Comparison of ENCODE assay signal across 15 cellular contexts in genomic region chr16:81700071-81700779, GRCh38.
DNase-seq lines count a peak whose midpoint lies in the region; ATAC-seq and TF ChIP-seq lines count a peak whose summit lies in the region.
"Had no signal": no experiment of that assay in that cellular context is flagged by ENCODE, and none has a peak within 500 bp of the region (broad histone marks: within the 10 kb centered on the region; RNA-seq: fewer than 3 reads in every experiment).

No MANE protein-coding gene starts in this region.

- H3K36me3 Mint-ChIP-seq in activated CD4-positive, alpha-beta T cell treated with anti-CD3 and anti-CD28 coated beads, Interleukin-2, amount 10 ng/mL, durations not matched to agents 24 days and 14 days (ENCODE audit: low read depth): peaks cover 16% of the 10 kb centered on the region
- H3K36me3 Mint-ChIP-seq in central memory CD8-positive, alpha-beta T cell (ENCODE audit: insufficient read depth): peaks cover 30% of the 10 kb centered on the region

- peak overlapping the region; percentile 39 for H3K27ac Mint-ChIP-seq in activated CD4-positive, alpha-beta T cell treated with anti-CD3 and anti-CD28 coated beads, Interleukin-2, amount 10 ng/mL, durations not matched to agents 24 days and 14 days
- peak overlapping the region; percentile 65 for H3K27ac Mint-ChIP-seq in central memory CD8-positive, alpha-beta T cell (ENCODE audit: low read depth)
- H3K27ac Mint-ChIP-seq: activated B cell treated with CpG ODN at 0.5 μM for 24 hours; activated CD8-positive, alpha-beta memory T cell treated with anti-CD3 and anti-CD28 coated beads, Interleukin-2, amount 10 ng/mL, durations not matched to agents 7 days and 5 days; CD4-positive, alpha-beta T cell; stimulated activated naive CD8-positive, alpha-beta T cell treated with anti-CD3 and anti-CD28 coated beads, Interleukin-15, Interleukin-2, amounts not matched to agents 100 ng/mL and 50 ng/mL, for 24 hours had no signal

- no peak overlapping the region for H3K4me2 ChIP-seq in osteoblast (ENCODE audit: insufficient read depth, low read length)
- H3K4me2 ChIP-seq: KMS-11 had no signal

- no peak overlapping the region for H3K27ac ChIP-seq in osteoblast (ENCODE audit: low read depth, low read length)
- H3K27ac ChIP-seq: KMS-11 had no signal

- no peaks in the 10 kb centered on the region for H3K9me3 ChIP-seq in osteoblast (ENCODE audit: low read depth, low read length)

- no peaks in the 10 kb centered on the region for H3K27me3 Mint-ChIP-seq in activated CD4-positive, alpha-beta T cell treated with anti-CD3 and anti-CD28 coated beads, Interleukin-2, amount 10 ng/mL, durations not matched to agents 24 days and 14 days
- no peaks in the 10 kb centered on the region for H3K27me3 Mint-ChIP-seq in central memory CD8-positive, alpha-beta T cell
- H3K27me3 Mint-ChIP-seq: activated B cell treated with CpG ODN at 0.5 μM for 24 hours; activated CD8-positive, alpha-beta memory T cell treated with anti-CD3 and anti-CD28 coated beads, Interleukin-2, amount 10 ng/mL, durations not matched to agents 7 days and 5 days; CD4-positive, alpha-beta T cell; stimulated activated naive CD8-positive, alpha-beta T cell treated with anti-CD3 and anti-CD28 coated beads, Interleukin-15, Interleukin-2, amounts not matched to agents 100 ng/mL and 50 ng/mL, for 24 hours had no signal

- DNase-seq in activated CD4-positive, alpha-beta T cell treated with anti-CD3 and anti-CD28 coated beads, Interleukin-2, amount 10 ng/mL, durations not matched to agents 24 days and 14 days: no peak
- DNase-seq in activated CD4-positive, alpha-beta T cell treated with anti-CD3 and anti-CD28 coated beads for 48 hours: no peak
- peak; percentile 28 for DNase-seq in RPMI7951 (ENCODE audit: low read depth)
- DNase-seq in central memory CD8-positive, alpha-beta T cell (ENCODE audit: low spot score in 2 of 2): no peak
- DNase-seq in osteoblast (ENCODE audit: insufficient read length, low spot score, missing footprints): peak; percentile 75
- no peak for DNase-seq in NCI-H345 (lab: John Stamatoyannopoulos, UW)
- DNase-seq in GM13976 (ENCODE audit: low spot score): no peak
- DNase-seq: activated B cell treated with CpG ODN at 0.5 μM for 24 hours; activated CD8-positive, alpha-beta memory T cell treated with anti-CD3 and anti-CD28 coated beads, Interleukin-2, amount 10 ng/mL, durations not matched to agents 7 days and 5 days; CD4-positive, alpha-beta T cell; NCI-H1105 treated with DMSO at 0.1 percent for 48 hours; NCI-H2227 treated with DMSO at 0.1 percent for 48 hours had no signal

- no peak overlapping the region for H3K4me3 Mint-ChIP-seq in activated CD4-positive, alpha-beta T cell treated with anti-CD3 and anti-CD28 coated beads, Interleukin-2, amount 10 ng/mL, durations not matched to agents 24 days and 14 days
- no peak overlapping the region for H3K4me3 Mint-ChIP-seq in central memory CD8-positive, alpha-beta T cell
- H3K4me3 Mint-ChIP-seq: activated B cell treated with CpG ODN at 0.5 μM for 24 hours; activated CD8-positive, alpha-beta memory T cell treated with anti-CD3 and anti-CD28 coated beads, Interleukin-2, amount 10 ng/mL, durations not matched to agents 7 days and 5 days; CD4-positive, alpha-beta T cell; stimulated activated naive CD8-positive, alpha-beta T cell treated with anti-CD3 and anti-CD28 coated beads, Interleukin-15, Interleukin-2, amounts not matched to agents 100 ng/mL and 50 ng/mL, for 24 hours had no signal

- no peaks in the 10 kb centered on the region for H3K9me3 Mint-ChIP-seq in activated CD4-positive, alpha-beta T cell treated with anti-CD3 and anti-CD28 coated beads, Interleukin-2, amount 10 ng/mL, durations not matched to agents 24 days and 14 days
- no peaks in the 10 kb centered on the region for H3K9me3 Mint-ChIP-seq in central memory CD8-positive, alpha-beta T cell
- H3K9me3 Mint-ChIP-seq: activated B cell treated with CpG ODN at 0.5 μM for 24 hours; CD4-positive, alpha-beta T cell; stimulated activated naive CD8-positive, alpha-beta T cell treated with anti-CD3 and anti-CD28 coated beads, Interleukin-15, Interleukin-2, amounts not matched to agents 100 ng/mL and 50 ng/mL, for 24 hours had no signal

- peaks cover 10% of the 10 kb centered on the region for H3K4me1 ChIP-seq in osteoblast (ENCODE audit: insufficient read depth, low read length)

- in situ Hi-C loops in GM13976 (cut with MboI; ENCODE audit: low sequenced_read_pairs, unreplicated experiment): no loop called here

- intact Hi-C loops in activated CD4-positive, alpha-beta T cell treated with anti-CD3 and anti-CD28 coated beads, Interleukin-2, amount 10 ng/mL, durations not matched to agents 24 days and 14 days (cut with micrococcal nuclease): no loop called here

- H3K27me3 ChIP-seq in osteoblast (ENCODE audit: insufficient read depth, low read length): no peaks in the 10 kb centered on the region

- TF ChIP-seq CTCF in osteoblast (IDR thresholded peaks at IDR 0.05; ENCODE audit: extremely low read depth, low read depth, low read length) (no peak), GM13976 (IDR thresholded peaks at IDR 0.05; ENCODE audit: borderline replicate concordance, control extremely low read depth, extremely low read depth, insufficient read depth, missing control alignments) (no peak)

- H3K4me1 Mint-ChIP-seq in activated CD4-positive, alpha-beta T cell treated with anti-CD3 and anti-CD28 coated beads, Interleukin-2, amount 10 ng/mL, durations not matched to agents 24 days and 14 days: peaks cover 15% of the 10 kb centered on the region
- peaks cover 5% of the 10 kb centered on the region for H3K4me1 Mint-ChIP-seq in central memory CD8-positive, alpha-beta T cell
- H3K4me1 Mint-ChIP-seq: activated B cell treated with CpG ODN at 0.5 μM for 24 hours had no signal

- H4K20me1 ChIP-seq in osteoblast (ENCODE audit: insufficient read depth, low read length): no peaks in the 10 kb centered on the region

- H3K36me3 ChIP-seq in osteoblast (ENCODE audit: insufficient read depth, low read length): peaks cover 15% of the 10 kb centered on the region

- ATAC-seq in central memory CD8-positive, alpha-beta T cell (replicated peaks; ENCODE audit: extremely low read depth, poor library complexity, severe bottlenecking): no peak
- no peak for ATAC-seq in GM18907 (IDR thresholded peaks at IDR 0.05; ENCODE audit: unreplicated experiment)
- ATAC-seq: activated CD8-positive, alpha-beta memory T cell treated with anti-CD3 and anti-CD28 coated beads, Interleukin-2, amount 10 ng/mL, durations not matched to agents 7 days and 5 days had no signal

- H2AFZ ChIP-seq in osteoblast (ENCODE audit: low read length): no peak overlapping the region

- no peaks in the 10 kb centered on the region for H3K79me2 ChIP-seq in osteoblast (ENCODE audit: insufficient read depth, low read length)

- H3K4me3 ChIP-seq in osteoblast (ENCODE audit: insufficient read depth, low read length): no peak overlapping the region

Comparison
In these comparisons a context has a peak if more than half of its experiments do, and no peak if none do; other contexts are left out.
1. DNase-seq: peak in RPMI7951 (single experiment) and osteoblast (single experiment); none in activated CD4-positive, alpha-beta T cell treated with anti-CD3 and anti-CD28 coated beads, Interleukin-2, amount 10 ng/mL, durations not matched to agents 24 days and 14 days (single experiment), activated CD4-positive, alpha-beta T cell treated with anti-CD3 and anti-CD28 coated beads for 48 hours (single experiment), central memory CD8-positive, alpha-beta T cell (0 of 2), NCI-H345 (single experiment) and GM13976 (single experiment).